18 cellular contexts compared by ENCODE assay signal in genomic region chr2:3176869-3177255, GRCh38.
"Had no signal": no experiment of that assay in that cellular context is flagged by ENCODE, and none has a peak within 500 bp of the region (broad histone marks: within the 10 kb centered on the region; RNA-seq: fewer than 3 reads in every experiment).

No MANE protein-coding gene starts in this region.

- H3K9me3 ChIP-seq: neutrophil, thoracic aorta had no signal

- H3K4me3 Mint-ChIP-seq: naive thymus-derived CD4-positive, alpha-beta T cell; nephron progenitor cell; stimulated activated effector memory CD8-positive, alpha-beta T cell treated with anti-CD3 and anti-CD28 coated beads, Interleukin-12 subunit alpha, Interleukin-12 subunit beta, amount 100 ng/mL, for 72 hours; stimulated activated naive CD8-positive, alpha-beta T cell treated with anti-CD3 and anti-CD28 coated beads, Interleukin-15, Interleukin-2, amounts not matched to agents 100 ng/mL and 50 ng/mL, for 24 hours had no signal

- H3K27ac ChIP-seq: coronary artery, neutrophil, thoracic aorta had no signal

- FAIRE-seq: urothelium cell line had no signal

- DNase-seq: effector CD4-positive, alpha-beta T cell; foreskin melanocyte; hippocampal formation; kidney glomerular epithelial cell; mesendoderm; naive thymus-derived CD4-positive, alpha-beta T cell; nephron progenitor cell; stimulated activated CD4-positive, alpha-beta T cell treated with anti-CD3 and anti-CD28 coated beads, Interleukin-4, amount 100 ng/mL, for 1 hour; stimulated activated CD8-positive, alpha-beta memory T cell treated with anti-CD3 and anti-CD28 coated beads, Interleukin-4, amount 100 ng/mL, for 48 hours; trophoblast cell had no signal

- H3K9me3 Mint-ChIP-seq: naive thymus-derived CD4-positive, alpha-beta T cell; stimulated activated effector memory CD8-positive, alpha-beta T cell treated with anti-CD3 and anti-CD28 coated beads, Interleukin-12 subunit alpha, Interleukin-12 subunit beta, amount 100 ng/mL, for 72 hours; stimulated activated naive CD8-positive, alpha-beta T cell treated with anti-CD3 and anti-CD28 coated beads, Interleukin-15, Interleukin-2, amounts not matched to agents 100 ng/mL and 50 ng/mL, for 24 hours had no signal

- H3K27ac Mint-ChIP-seq: nephron progenitor cell; stimulated activated effector memory CD8-positive, alpha-beta T cell treated with anti-CD3 and anti-CD28 coated beads, Interleukin-12 subunit alpha, Interleukin-12 subunit beta, amount 100 ng/mL, for 72 hours; stimulated activated naive CD8-positive, alpha-beta T cell treated with anti-CD3 and anti-CD28 coated beads, Interleukin-15, Interleukin-2, amounts not matched to agents 100 ng/mL and 50 ng/mL, for 24 hours had no signal

- H3K4me1 Mint-ChIP-seq: naive thymus-derived CD4-positive, alpha-beta T cell had no signal

- H3K27me3 Mint-ChIP-seq: naive thymus-derived CD4-positive, alpha-beta T cell; stimulated activated naive CD8-positive, alpha-beta T cell treated with anti-CD3 and anti-CD28 coated beads, Interleukin-15, Interleukin-2, amounts not matched to agents 100 ng/mL and 50 ng/mL, for 24 hours had no signal

- H3K36me3 ChIP-seq: neutrophil had no signal

- ATAC-seq: naive thymus-derived CD4-positive, alpha-beta T cell; right cardiac atrium; stimulated activated effector memory CD8-positive, alpha-beta T cell treated with anti-CD3 and anti-CD28 coated beads, Interleukin-12 subunit alpha, Interleukin-12 subunit beta, amount 100 ng/mL, for 72 hours had no signal

- H3K4me3 ChIP-seq: coronary artery, smooth muscle cell, thoracic aorta had no signal
